1 cellular context compared by ENCODE assay signal in genomic region chr7:99177165-99177564, GRCh38.
TF ChIP-seq lines count a peak whose summit lies in the region.

No MANE protein-coding gene starts in this region.

TF ChIP-seq in GM23338, 12 proteins besides CTCF, POLR2A, EP300 and RAD21:
- TF ChIP-seq ZNF462 (CRISPR knock-in tag; IDR thresholded peaks at IDR 0.05), result no peak
